ENCODE assay signal across 8 cellular contexts in the genomic region with DNA sequence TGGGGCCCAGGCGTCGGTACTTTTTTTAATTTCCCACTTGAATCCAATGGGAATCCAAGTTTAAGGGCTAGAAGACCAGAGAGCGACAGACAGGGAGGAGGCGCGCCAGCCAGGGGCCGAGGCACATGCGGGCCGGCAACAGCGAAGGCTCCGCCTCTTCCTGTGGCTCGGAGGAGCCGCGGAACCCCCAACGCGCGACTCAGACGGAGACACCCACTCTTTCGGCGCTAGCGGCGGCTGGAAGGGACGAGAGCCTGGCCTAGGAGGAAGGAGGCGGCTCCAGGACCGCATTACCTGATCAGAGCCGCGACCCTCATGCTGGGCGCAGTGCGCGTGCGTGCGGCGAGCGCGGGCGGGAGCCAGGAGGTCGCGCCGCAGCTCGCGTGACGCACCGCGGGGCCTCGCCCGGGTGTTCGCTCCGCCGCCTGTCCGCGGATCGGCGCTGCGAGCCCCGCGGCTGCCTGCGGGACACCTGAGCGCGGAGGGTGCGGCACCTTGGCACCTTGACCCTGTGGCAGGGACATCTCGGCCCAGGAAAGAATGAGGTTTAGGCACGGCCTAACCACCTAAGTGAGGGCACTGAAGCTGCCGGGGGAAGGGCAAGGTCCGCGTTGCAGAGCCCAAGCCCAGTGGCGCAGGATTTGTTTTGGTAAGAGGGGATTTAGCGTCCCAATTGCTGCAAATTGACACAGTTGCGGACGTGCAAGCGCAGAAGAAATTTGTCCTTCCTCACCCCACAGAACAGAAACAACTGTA. TPM values are rescaled to one million over a fixed set of nuclear protein-coding genes. Genes with fewer than 3 reads are reported as not detected.
DNase-seq lines count a peak whose midpoint lies in the region; TF ChIP-seq lines count a peak whose summit lies in the region.

A gene with protein sequence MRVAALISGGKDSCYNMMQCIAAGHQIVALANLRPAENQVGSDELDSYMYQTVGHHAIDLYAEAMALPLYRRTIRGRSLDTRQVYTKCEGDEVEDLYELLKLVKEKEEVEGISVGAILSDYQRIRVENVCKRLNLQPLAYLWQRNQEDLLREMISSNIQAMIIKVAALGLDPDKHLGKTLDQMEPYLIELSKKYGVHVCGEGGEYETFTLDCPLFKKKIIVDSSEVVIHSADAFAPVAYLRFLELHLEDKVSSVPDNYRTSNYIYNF (minus strand): TSS at position 341 of the 756 bp plus-strand sequence. CDS start 24 bp downstream, at position 317.

- peaks cover 30% of the 10 kb centered on the region for H3K4me1 ChIP-seq in OCI-LY1 (ENCODE audit: insufficient read depth, low read length, severe bottlenecking)

- H3F3A ChIP-seq in OCI-LY1 (ENCODE audit: insufficient read depth, low read length), result no peaks in the 10 kb centered on the region

- no peaks in the 10 kb centered on the region for H3K27me3 ChIP-seq in OCI-LY1 (ENCODE audit: insufficient read depth, low read length)

- no peaks in the 10 kb centered on the region for H3K9me2 ChIP-seq in OCI-LY1 (ENCODE audit: low read depth, low read length)

- H3K4me3 ChIP-seq in OCI-LY1 (ENCODE audit: low read depth, low read length, poor library complexity, severe bottlenecking) (peak within 1 kb of the TSS; percentile 93), epithelial cell of esophagus (ENCODE audit: low read length) (peak within 1 kb of the TSS; percentile 52)

- H3K36me3 ChIP-seq in OCI-LY1 (ENCODE audit: insufficient read depth, low read length), result peaks cover 5% of the 10 kb centered on the region; the same call in 1 of the 2 replicates

- 0 out of 2 replicates have a peak, but pooled peaks cover 4% of the 10 kb centered on the region for H3K79me2 ChIP-seq in OCI-LY1 (ENCODE audit: insufficient read depth, low read length)

- H3K9ac ChIP-seq in OCI-LY1 (ENCODE audit: low read length), result peak within 1 kb of the TSS; percentile 98

- no peaks in the 10 kb centered on the region for H4K20me1 ChIP-seq in OCI-LY1 (ENCODE audit: insufficient read depth, low read length)

- DNase-seq in Caki2 (ENCODE audit: low read depth) (peak; percentile 94), GM20000 (ENCODE audit: low spot score) (peak; percentile 81), HS-5 (ENCODE audit: low read depth) (peak; percentile 61), epithelial cell of esophagus (ENCODE audit: low read depth) (peak; percentile 82), mucosa of gallbladder (ENCODE audit: low spot score) (peak; percentile 82)
- peak; percentile 89 for DNase-seq in activated CD8-positive, alpha-beta memory T cell treated with anti-CD3 and anti-CD28 coated beads, Interleukin-2, amount 50 U/mL, for 48 hours
- DNase-seq in stimulated activated CD8-positive, alpha-beta memory T cell treated with anti-CD3 and anti-CD28 coated beads, Interleukin-4, amount 100 ng/mL, for 24 hours (ENCODE audit: low read depth), result peak; percentile 78

- TF ChIP-seq CTCF in GM20000 (IDR thresholded peaks at IDR 0.05; ENCODE audit: extremely low read depth, missing control alignments), result no peak
- no peak for TF ChIP-seq CTCF in OCI-LY1 (IDR thresholded peaks at IDR 0.05; ENCODE audit: low read length)
- no peak for TF ChIP-seq CTCF in epithelial cell of esophagus (IDR thresholded peaks at IDR 0.05; ENCODE audit: insufficient read depth, low read depth, low read length, missing control alignments)

- peak within 1 kb of the TSS; percentile 84 for H2AFZ ChIP-seq in OCI-LY1 (ENCODE audit: low read length)

- H3K27ac ChIP-seq in OCI-LY1 (ENCODE audit: low read depth, low read length, poor library complexity, severe bottlenecking), result peak within 1 kb of the TSS; percentile 93

- H3K4me2 ChIP-seq in OCI-LY1 (ENCODE audit: low read length), result peak within 1 kb of the TSS; percentile 99

- in situ Hi-C loops in Caki2 (cut with HindIII; ENCODE audit: low pct_unique_long_range_greater_than_20kb, low sequenced_read_pairs), result no loop called here

- H3K9me3 ChIP-seq in OCI-LY1 (ENCODE audit: low read length), result no peaks in the 10 kb centered on the region

RNA-seq across cellular contexts. Expression of the gene that starts here (rescaled TPM):
- total RNA-seq in Caki2 (2014; rRNA removed; shearing (Covaris generic); ENCODE audit: low replicate concordance), result 11.9 and 18.9 TPM in 2 replicates
- 9.8 TPM for total RNA-seq in mucosa of gallbladder

Comparison
In these comparisons a context has a peak if more than half of its experiments do, and no peak if none do; other contexts are left out.
1. Peak in every context shown above with its lines: DNase-seq, H3K4me3 ChIP-seq and H3K27ac ChIP-seq.